Comparison of ENCODE assay signal across 2 cellular contexts in genomic region chr11:111720801-111721494, GRCh38.
A peak's percentile ranks its signal among the peaks of the same experiment; 100 is the strongest.
TF ChIP-seq lines count a peak whose summit lies in the region.

No MANE protein-coding gene starts in this region.

TF ChIP-seq in K562, 482 proteins besides CTCF, POLR2A, EP300 and RAD21:
- TF ChIP-seq ZBTB7A (IDR thresholded peaks at IDR 0.05; ENCODE audit: borderline replicate concordance, control insufficient read depth, low read depth, low read length) (no peak), OTX1 (CRISPR knock-in tag; IDR thresholded peaks at IDR 0.05) (no peak), THRA (IDR thresholded peaks at IDR 0.05) (no peak), TCF7 (IDR thresholded peaks at IDR 0.05; ENCODE audit: borderline replicate concordance) (no peak), ETV5 (CRISPR knock-in tag; IDR thresholded peaks at IDR 0.05; ENCODE audit: low read depth) (no peak), PML (IDR thresholded peaks at IDR 0.05; ENCODE audit: low read length) (no peak), E2F3 (CRISPR knock-in tag; IDR thresholded peaks at IDR 0.05) (no peak), SLC30A9 (CRISPR knock-in tag; IDR thresholded peaks at IDR 0.05) (no peak)

TF ChIP-seq in HepG2, 621 proteins besides CTCF, POLR2A, EP300 and RAD21:
- peak; percentile 73 for TF ChIP-seq ONECUT2 (CRISPR knock-in tag; IDR thresholded peaks at IDR 0.05)
- TF ChIP-seq GMEB1 (CRISPR knock-in tag; IDR thresholded peaks at IDR 0.05; ENCODE audit: borderline replicate concordance), result no peak
- TF ChIP-seq SOX6 (IDR thresholded peaks at IDR 0.05), result no peak
- TF ChIP-seq SOX6 (CRISPR knock-in tag; IDR thresholded peaks at IDR 0.05), result peak; percentile 57
- TF ChIP-seq HDAC1 (CRISPR knock-in tag; IDR thresholded peaks at IDR 0.05), result peak; percentile 52; the same call in 1 of the 2 replicates
- TF ChIP-seq PAXIP1 (CRISPR knock-in tag; conservative IDR thresholded peaks at IDR 0.05), result peak; percentile 60
- 0 out of 2 replicates have a peak, but pooled peaks have one; percentile 2 for TF ChIP-seq FOXJ3 (CRISPR knock-in tag; IDR thresholded peaks at IDR 0.05; ENCODE audit: borderline replicate concordance)
- 0 out of 2 replicates have a peak, but pooled peaks have one; percentile 32 for TF ChIP-seq GATAD2A (CRISPR knock-in tag; IDR thresholded peaks at IDR 0.05)
- no peak for TF ChIP-seq DDIT3 (CRISPR knock-in tag; IDR thresholded peaks at IDR 0.05)
- TF ChIP-seq SALL1 (CRISPR knock-in tag; IDR thresholded peaks at IDR 0.05), result peak; percentile 73
- TF ChIP-seq ZNF687 (CRISPR knock-in tag; IDR thresholded peaks at IDR 0.05), result peak; percentile 23; the same call in 1 of the 2 replicates
- TF ChIP-seq MEF2D (CRISPR knock-in tag; IDR thresholded peaks at IDR 0.05), result peak; percentile 62; the same call in 1 of the 2 replicates
- TF ChIP-seq NR2C2 (CRISPR knock-in tag; IDR thresholded peaks at IDR 0.05; ENCODE audit: borderline replicate concordance), result peak; percentile 63
- TF ChIP-seq RARA (CRISPR knock-in tag; IDR thresholded peaks at IDR 0.05), result peak; percentile 46; the same call in 1 of the 2 replicates
- peak; percentile 94; the same call in 1 of the 2 replicates for TF ChIP-seq ESRRA (CRISPR knock-in tag; IDR thresholded peaks at IDR 0.05; ENCODE audit: low read depth)
- 0 out of 2 replicates have a peak, but pooled peaks have one; percentile 15 for TF ChIP-seq PITX1 (CRISPR knock-in tag; IDR thresholded peaks at IDR 0.05)
- TF ChIP-seq NR2F6 (IDR thresholded peaks at IDR 0.05), result peak; percentile 26; the same call in 1 of the 2 replicates
- TF ChIP-seq NR2F6 (CRISPR knock-in tag; IDR thresholded peaks at IDR 0.05), result peak; percentile 50; the same call in 1 of the 2 replicates
- TF ChIP-seq HNF4A (CRISPR knock-in tag; IDR thresholded peaks at IDR 0.05), result peak; percentile 71
- TF ChIP-seq ZBTB4 (CRISPR knock-in tag; IDR thresholded peaks at IDR 0.05; ENCODE audit: borderline replicate concordance), result 0 out of 2 replicates have a peak, but pooled peaks have one; percentile 53
- 0 out of 2 replicates have a peak, but pooled peaks have one; percentile 53 for TF ChIP-seq IRF9 (CRISPR knock-in tag; IDR thresholded peaks at IDR 0.05; ENCODE audit: borderline replicate concordance)
- no peak for TF ChIP-seq ATF1 (CRISPR knock-in tag; IDR thresholded peaks at IDR 0.05)
- peak; percentile 38; the same call in 1 of the 2 replicates for TF ChIP-seq ZMYM4 (CRISPR knock-in tag; IDR thresholded peaks at IDR 0.05)
- no peak for TF ChIP-seq STAG1 (CRISPR knock-in tag; IDR thresholded peaks at IDR 0.05)
- 0 out of 2 replicates have a peak, but pooled peaks have one; percentile 11 for TF ChIP-seq MED1 (CRISPR knock-in tag; IDR thresholded peaks at IDR 0.05)
- TF ChIP-seq MAX (IDR thresholded peaks at IDR 0.05), result no peak
